In genomic region chr18:22082408-22082807, GRCh38 we compare ENCODE assay signal across 19 cellular contexts.
A peak's percentile ranks its signal among the peaks of the same experiment; 100 is the strongest.
DNase-seq lines count a peak whose midpoint lies in the region; ATAC-seq, FAIRE-seq and TF ChIP-seq lines count a peak whose summit lies in the region.
"Had no signal": no experiment of that assay in that cellular context is flagged by ENCODE, and none has a peak within 500 bp of the region (broad histone marks: within the 10 kb centered on the region; RNA-seq: fewer than 3 reads in every experiment).

No MANE protein-coding gene starts in this region.

- no peak overlapping the region for H4K91ac ChIP-seq in H1 (replicated peaks; ENCODE audit: insufficient read length, low read length)

- no peak overlapping the region for H3K56ac ChIP-seq in H1 (replicated peaks; ENCODE audit: insufficient read length, low read depth, low read length)
- H3K56ac ChIP-seq in mesendoderm (ENCODE audit: low read length), result peak overlapping the region; percentile 81

- H3K79me1 ChIP-seq in H1 (ENCODE audit: low read depth, low read length) (no peaks in the 10 kb centered on the region), mesendoderm (ENCODE audit: low read length) (no peaks in the 10 kb centered on the region)

- no peak overlapping the region for H2BK15ac ChIP-seq in H1 (ENCODE audit: low read length)
- no peak overlapping the region for H2BK15ac ChIP-seq in mesendoderm (replicated peaks; ENCODE audit: low read depth)

- no peaks in the 10 kb centered on the region for H4K20me1 ChIP-seq in H1 (replicated peaks in 1 of 2; ENCODE audit: control insufficient read depth in 1 of 2, insufficient read depth in 2 of 2, low read length in 2 of 2)
- H4K20me1 ChIP-seq: BLaER1 treated with 17β-estradiol and CSF1 and Interleukin-3, amounts not matched to agents 10 nM and 100 nM had no signal

- no peak for TF ChIP-seq RAD21 in H1 (IDR thresholded peaks at IDR 0.05 in 1 of 2, conservative IDR thresholded peaks at IDR 0.05 in 1 of 2; ENCODE audit: low read depth in 2 of 2, low read length in 2 of 2)

- H2BK12ac ChIP-seq in H1 (ENCODE audit: low read depth, low read length), result no peak overlapping the region

- H3K4ac ChIP-seq in H1 (replicated peaks; ENCODE audit: insufficient read length, low read depth, low read length), result no peak overlapping the region
- H3K4ac ChIP-seq in mesendoderm (ENCODE audit: low read depth, low read length), result peak overlapping the region; percentile 56

- no peak overlapping the region for H3K4me3 ChIP-seq in Caco-2 (ENCODE audit: low read depth, low read length)
- no peak overlapping the region for H3K4me3 ChIP-seq in H1 (ENCODE audit: extremely low read depth in 1 of 4, insufficient read depth in 2 of 4, low read depth in 3 of 4, low read length in 4 of 4)
- no peak overlapping the region for H3K4me3 ChIP-seq in mesendoderm (ENCODE audit: low read length)
- H3K4me3 ChIP-seq: BLaER1 treated with 17β-estradiol and CSF1 and Interleukin-3, amounts not matched to agents 10 nM and 100 nM; K562 had no signal

- H3K27me3 ChIP-seq in Caco-2 (replicated peaks; ENCODE audit: control insufficient read depth, insufficient read depth, low read length), result no peaks in the 10 kb centered on the region
- H3K27me3 ChIP-seq in H1 (replicated peaks in 1 of 4; ENCODE audit: control insufficient read depth in 3 of 4, extremely low read depth in 1 of 4, insufficient read depth in 3 of 4, low read length in 3 of 4), result no peaks in the 10 kb centered on the region
- H3K27me3 ChIP-seq in mesendoderm (ENCODE audit: insufficient read depth, low read length, poor library complexity), result no peaks in the 10 kb centered on the region
- H3K27me3 ChIP-seq: BLaER1 treated with 17β-estradiol and CSF1 and Interleukin-3, amounts not matched to agents 10 nM and 100 nM had no signal

- FAIRE-seq in H1 (lab: Jason Lieb, UNC), result no peak
- FAIRE-seq: G401.6, GM12892, K562 had no signal

- no peak overlapping the region for H3K23ac ChIP-seq in H1 (ENCODE audit: insufficient read length)
- H3K23ac ChIP-seq in mesendoderm (ENCODE audit: low read length), result no peak overlapping the region

- H2AK5ac ChIP-seq in H1 (ENCODE audit: low read depth, low read length), result no peak overlapping the region
- peak overlapping the region; percentile 95 for H2AK5ac ChIP-seq in mesendoderm (ENCODE audit: low read length)

- H2BK5ac ChIP-seq in H1 (ENCODE audit: low read depth, low read length) (no peak overlapping the region), mesendoderm (ENCODE audit: low read length) (peak overlapping the region; percentile 88)

- H3K79me2 ChIP-seq in H1 (ENCODE audit: control insufficient read depth in 1 of 2, insufficient read depth in 2 of 2, low read length in 2 of 2) (no peaks in the 10 kb centered on the region), mesendoderm (ENCODE audit: control insufficient read depth, insufficient read depth, low read length) (no peaks in the 10 kb centered on the region)

- H3K27me3 Mint-ChIP-seq in Caco-2 (ENCODE audit: insufficient read depth, unreplicated experiment) (no peaks in the 10 kb centered on the region), natural killer cell (ENCODE audit: low read depth in 2 of 2) (no peaks in the 10 kb centered on the region)
- H3K27me3 Mint-ChIP-seq: CD4-positive, CD25-positive, alpha-beta regulatory T cell had no signal

- no peak overlapping the region for H3K27ac ChIP-seq in H1 (ENCODE audit: low read depth, low read length)
- H3K27ac ChIP-seq in mesendoderm (ENCODE audit: low read depth, low read length), result no peak overlapping the region
- H3K27ac ChIP-seq: BLaER1 treated with 17β-estradiol and CSF1 and Interleukin-3, amounts not matched to agents 10 nM and 100 nM; HL-60 had no signal

- no peak for TF ChIP-seq POLR2A in H1 (IDR thresholded peaks at IDR 0.05; ENCODE audit: control extremely low read depth in 1 of 2, low read depth in 2 of 2, low read length in 2 of 2)

- no TSS peak for BruUV-seq in Caco-2 (replicated peaks; lab: Mats Ljungman, UMichigan)

- no peak overlapping the region for H3K9ac ChIP-seq in H1 (replicated peaks in 1 of 4; ENCODE audit: extremely low read depth in 1 of 4, low read depth in 3 of 4, low read length in 3 of 4)
- no peak overlapping the region for H3K9ac ChIP-seq in mesendoderm (ENCODE audit: low read length)
- H3K9ac ChIP-seq: BLaER1 treated with 17β-estradiol and CSF1 and Interleukin-3, amounts not matched to agents 10 nM and 100 nM had no signal

- H4K5ac ChIP-seq in H1 (ENCODE audit: insufficient read length, low read depth, low read length) (no peak overlapping the region), mesendoderm (ENCODE audit: low read length) (no peak overlapping the region)

- H3K4me2 ChIP-seq in H1 (ENCODE audit: insufficient read depth in 1 of 2, low read depth in 2 of 2, low read length in 2 of 2), result no peak overlapping the region
- no peak overlapping the region for H3K4me2 ChIP-seq in mesendoderm (ENCODE audit: low read length)
- H3K4me2 ChIP-seq: BLaER1 treated with 17β-estradiol and CSF1 and Interleukin-3, amounts not matched to agents 10 nM and 100 nM had no signal

- CTCF ChIA-PET in Caco-2 (lab: Charles Lee) (no interaction called here), H1 (lab: Charles Lee; ENCODE audit: partially characterized antibody) (no interaction called here)

- no peak overlapping the region for H2BK120ac ChIP-seq in H1 (replicated peaks; ENCODE audit: low read depth, low read length)
- H2BK120ac ChIP-seq in mesendoderm (ENCODE audit: low read depth, low read length), result peak overlapping the region; percentile 46

- H2BK20ac ChIP-seq in H1 (ENCODE audit: low read length), result no peak overlapping the region

- TF ChIP-seq CTCF in Caco-2 (IDR thresholded peaks at IDR 0.05; ENCODE audit: insufficient read depth in 1 of 2, low read depth in 1 of 2, low read length in 1 of 2, severe bottlenecking in 1 of 2, unreplicated experiment in 1 of 2), result no peak
- no peak for TF ChIP-seq CTCF in H1 (IDR thresholded peaks at IDR 0.05; ENCODE audit: control extremely low read depth in 1 of 3, insufficient read depth in 1 of 3, low read depth in 1 of 3, low read length in 3 of 3)
- no peak for TF ChIP-seq CTCF in natural killer cell (IDR thresholded peaks at IDR 0.05)

- H3K4me1 ChIP-seq in Caco-2 (peaks cover 78% of the 10 kb centered on the region), H1 (replicated peaks in 1 of 4; ENCODE audit: control insufficient read depth in 3 of 4, insufficient read depth in 4 of 4, low read length in 3 of 4) (no peaks in the 10 kb centered on the region), mesendoderm (ENCODE audit: control insufficient read depth, low read depth, low read length) (peaks cover 9% of the 10 kb centered on the region)
- H3K4me1 ChIP-seq: BLaER1 treated with 17β-estradiol and CSF1 and Interleukin-3, amounts not matched to agents 10 nM and 100 nM had no signal

- H3K9me3 Mint-ChIP-seq in Caco-2 (ENCODE audit: unreplicated experiment) (no peaks in the 10 kb centered on the region), natural killer cell (no peaks in the 10 kb centered on the region)
- H3K9me3 Mint-ChIP-seq: HFFc6 had no signal

- ATAC-seq in left cardiac atrium (peak; percentile 54 to 91), natural killer cell (no peak)
- ATAC-seq: K562 had no signal

- H3K9me3 ChIP-seq in Caco-2, result no peaks in the 10 kb centered on the region
- H3K9me3 ChIP-seq in H1 (ENCODE audit: insufficient read depth in 2 of 2, low read depth in 1 of 2, low read length in 1 of 2), result no peaks in the 10 kb centered on the region

- no peak overlapping the region for H3K14ac ChIP-seq in H1 (ENCODE audit: insufficient read length)

- no peak for TF ChIP-seq EP300 in H1 (IDR thresholded peaks at IDR 0.05; ENCODE audit: borderline replicate concordance in 1 of 2, low read depth in 2 of 2, low read length in 2 of 2)

- POLR2A ChIA-PET in Caco-2 (lab: Charles Lee), result no interaction called here
- POLR2A ChIA-PET in H1 (lab: Charles Lee; ENCODE audit: partially characterized antibody), result no interaction called here

- H3K4me3 Mint-ChIP-seq in Caco-2 (ENCODE audit: unreplicated experiment) (no peak overlapping the region), natural killer cell (no peak overlapping the region)
- H3K4me3 Mint-ChIP-seq: CD4-positive, CD25-positive, alpha-beta regulatory T cell; HFFc6 had no signal

- peak overlapping the region; percentile 82; the same call in 1 of the 2 replicates for H2AFZ ChIP-seq in H1 (ENCODE audit: low read length)

- DNase-seq in Caco-2 (no peak), H1 (ENCODE audit: low read depth in 1 of 2, low spot score in 2 of 2) (no peak), left cardiac atrium (peak; percentile 35), mesendoderm (no peak), natural killer cell (no peak), OCI-M2 (lab: John Stamatoyannopoulos, UW; ENCODE audit: unreplicated experiment) (no peak), GF-D8 (lab: John Stamatoyannopoulos, UW) (no peak)
- DNase-seq: ACHN; CD4-positive, CD25-positive, alpha-beta regulatory T cell; DMS153; DMS79 treated with DMSO at 0.1 percent for 48 hours; EL; HCEC 1CT; HFFc6 had no signal

- no peak overlapping the region for H4K8ac ChIP-seq in H1 (ENCODE audit: extremely low read depth, insufficient read depth, low read length)
- H4K8ac ChIP-seq in mesendoderm (ENCODE audit: low read depth, low read length), result no peak overlapping the region

- intact Hi-C loops in Caco-2 (cut with micrococcal nuclease; ENCODE audit: unreplicated experiment), result loop anchor here (10.0 kb wide), 1 partner anchor 168 kb away; no protein-coding TSS in a partner anchor
- intact Hi-C loops in left cardiac atrium (cut with DNase I), result no loop called here
- intact Hi-C loops in natural killer cell (cut with micrococcal nuclease), result no loop called here

- peaks cover 58% of the 10 kb centered on the region for H3K4me1 Mint-ChIP-seq in Caco-2 (ENCODE audit: low read depth, unreplicated experiment)
- H3K4me1 Mint-ChIP-seq in natural killer cell, result no peaks in the 10 kb centered on the region
- H3K4me1 Mint-ChIP-seq: CD4-positive, CD25-positive, alpha-beta regulatory T cell had no signal

- 91% methylated on average over 14 of the region's 14 CpGs; no CpG with 5 or more reads in 1 of the 2 experiments for WGBS in H1 (ENCODE audit: extremely low coverage in 1 of 2, insufficient coverage in 1 of 2, insufficient read length in 1 of 2, insufficient replicate concordance in 2 of 2, low coverage in 1 of 2, low lambda C conversion rate in 2 of 2, missing lambda C conversion rate in 1 of 2), 2 experiments
- WGBS in mesendoderm (ENCODE audit: extremely low coverage, insufficient coverage, low lambda C conversion rate), result no CpG with 5 or more reads among the region's 14 CpGs

- H3K27ac Mint-ChIP-seq in Caco-2 (ENCODE audit: unreplicated experiment), result peak overlapping the region; percentile 79
- H3K27ac Mint-ChIP-seq in natural killer cell, result no peak overlapping the region
- H3K27ac Mint-ChIP-seq: CD4-positive, CD25-positive, alpha-beta regulatory T cell; HFFc6 had no signal

- no peaks in the 10 kb centered on the region for H3K23me2 ChIP-seq in H1 (ENCODE audit: low read depth, low read length)

- H3K36me3 Mint-ChIP-seq in Caco-2 (ENCODE audit: insufficient read depth, unreplicated experiment) (peaks cover 12% of the 10 kb centered on the region), natural killer cell (no peaks in the 10 kb centered on the region)
- H3K36me3 Mint-ChIP-seq: CD4-positive, CD25-positive, alpha-beta regulatory T cell had no signal

- 0 out of 2 replicates have a peak, but pooled peaks cover 1% of the 10 kb centered on the region for H3K36me3 ChIP-seq in Caco-2 (ENCODE audit: control insufficient read depth, insufficient read depth, low read length)
- no peaks in the 10 kb centered on the region for H3K36me3 ChIP-seq in H1 (ENCODE audit: control insufficient read depth in 2 of 4, insufficient read depth in 4 of 4, low read length in 3 of 4)
- no peaks in the 10 kb centered on the region for H3K36me3 ChIP-seq in mesendoderm (ENCODE audit: control insufficient read depth, insufficient read depth, low read length)
- H3K36me3 ChIP-seq: BLaER1 treated with 17β-estradiol and CSF1 and Interleukin-3, amounts not matched to agents 10 nM and 100 nM had no signal

- H3K18ac ChIP-seq in H1 (ENCODE audit: extremely low read depth, low read length) (no peak overlapping the region), mesendoderm (ENCODE audit: low read length) (no peak overlapping the region)

Comparison
In these comparisons a context has a peak if more than half of its experiments do, and no peak if none do; other contexts are left out.
1. ATAC-seq: peak in left cardiac atrium (2 of 2); none in natural killer cell (0 of 3).